Comparison of ENCODE assay signal across 24 cellular contexts in genomic region chr13:21613791-21614190, GRCh38. TPM values are rescaled to one million over a fixed set of nuclear protein-coding genes. Genes with fewer than 3 reads are reported as not detected.
"Had no signal": no experiment of that assay in that cellular context is flagged by ENCODE, and none has a peak within 500 bp of the region (broad histone marks: within the 10 kb centered on the region; RNA-seq: fewer than 3 reads in every experiment).

No MANE protein-coding gene starts in this region.

- H3K27me3 ChIP-seq: cardiac muscle cell, vagina had no signal

- H3K4me1 ChIP-seq: heart right ventricle, vagina had no signal

- H3K4me2 ChIP-seq: smooth muscle cell had no signal

- H3K27ac Mint-ChIP-seq: activated B cell treated with CpG ODN at 0.5 μM for 24 hours; activated CD4-positive, alpha-beta memory T cell treated with anti-CD3 and anti-CD28 coated beads for 36 hours; activated CD4-positive, alpha-beta T cell treated with anti-CD3 and anti-CD28 coated beads for 36 hours; activated naive CD4-positive, alpha-beta T cell treated with anti-CD3 and anti-CD28 coated beads for 36 hours; activated naive CD8-positive, alpha-beta T cell treated with anti-CD3 and anti-CD28 coated beads, Interleukin-2, amount 10 ng/mL, durations not matched to agents 7 days and 5 days; activated T-cell treated with anti-CD3 and anti-CD28 coated beads, Interleukin-2, amount 50 U/mL, for 72 hours; dendritic cell treated with granulocyte-macrophage colony-stimulating factor and Interleukin-4, amounts not matched to agents 40 ng/mL and 50 ng/mL, for 4 days; naive B cell; stimulated activated naive B cell treated with anti-CD40 and anti-IgM and Interleukin-4, amounts not matched to agents 10 μg/mL and 1 μg/mL and 100 μg/mL, for 72 hours had no signal

- DNase-seq: activated B cell treated with CpG ODN at 0.5 μM for 24 hours; activated CD4-positive, alpha-beta memory T cell treated with anti-CD3 and anti-CD28 coated beads for 36 hours; activated CD4-positive, alpha-beta T cell treated with anti-CD3 and anti-CD28 coated beads for 36 hours; activated effector memory CD4-positive, alpha-beta T cell treated with Interleukin-2 at 50 U/mL for 16 hours; activated naive CD4-positive, alpha-beta T cell treated with anti-CD3 and anti-CD28 coated beads for 36 hours; activated naive CD8-positive, alpha-beta T cell treated with anti-CD3 and anti-CD28 coated beads, Interleukin-2, amount 10 ng/mL, durations not matched to agents 7 days and 5 days; activated T-cell treated with anti-CD3 and anti-CD28 coated beads, Interleukin-2, amount 50 U/mL, for 72 hours; amniotic stem cell; effector CD4-positive, alpha-beta T cell; heart right ventricle; islet precursor cell; left colon; mesenchymal stem cell; naive B cell; nucleus accumbens; stimulated activated CD4-positive, alpha-beta T cell treated with anti-CD3 and anti-CD28 coated beads, Interleukin-15, amount 100 ng/mL, for 24 hours; stimulated activated naive B cell treated with anti-CD40 and anti-IgM and Interleukin-4, amounts not matched to agents 10 μg/mL and 1 μg/mL and 100 μg/mL, for 72 hours; T-helper 9 cell; trophoblast cell had no signal

- H3K9me3 ChIP-seq: heart right ventricle, vagina had no signal

- H3K27ac ChIP-seq: cardiac muscle cell, heart right ventricle, vagina had no signal

- H3K9me3 Mint-ChIP-seq: activated B cell treated with CpG ODN at 0.5 μM for 24 hours; activated CD4-positive, alpha-beta memory T cell treated with anti-CD3 and anti-CD28 coated beads for 36 hours; activated naive CD4-positive, alpha-beta T cell treated with anti-CD3 and anti-CD28 coated beads for 36 hours; activated naive CD8-positive, alpha-beta T cell treated with anti-CD3 and anti-CD28 coated beads, Interleukin-2, amount 10 ng/mL, durations not matched to agents 7 days and 5 days; activated T-cell treated with anti-CD3 and anti-CD28 coated beads, Interleukin-2, amount 50 U/mL, for 72 hours; dendritic cell treated with granulocyte-macrophage colony-stimulating factor and Interleukin-4, amounts not matched to agents 40 ng/mL and 50 ng/mL, for 4 days; naive B cell; stimulated activated naive B cell treated with anti-CD40 and anti-IgM and Interleukin-4, amounts not matched to agents 10 μg/mL and 1 μg/mL and 100 μg/mL, for 72 hours had no signal

- H3K4me3 Mint-ChIP-seq: activated B cell treated with CpG ODN at 0.5 μM for 24 hours; activated CD4-positive, alpha-beta memory T cell treated with anti-CD3 and anti-CD28 coated beads for 36 hours; activated CD4-positive, alpha-beta T cell treated with anti-CD3 and anti-CD28 coated beads for 36 hours; activated naive CD4-positive, alpha-beta T cell treated with anti-CD3 and anti-CD28 coated beads for 36 hours; activated naive CD8-positive, alpha-beta T cell treated with anti-CD3 and anti-CD28 coated beads, Interleukin-2, amount 10 ng/mL, durations not matched to agents 7 days and 5 days; activated T-cell treated with anti-CD3 and anti-CD28 coated beads, Interleukin-2, amount 50 U/mL, for 72 hours; dendritic cell treated with granulocyte-macrophage colony-stimulating factor and Interleukin-4, amounts not matched to agents 40 ng/mL and 50 ng/mL, for 4 days; naive B cell; stimulated activated naive B cell treated with anti-CD40 and anti-IgM and Interleukin-4, amounts not matched to agents 10 μg/mL and 1 μg/mL and 100 μg/mL, for 72 hours had no signal

- H3K4me3 ChIP-seq: cardiac muscle cell, heart right ventricle, smooth muscle cell, vagina had no signal

- ATAC-seq: activated CD4-positive, alpha-beta T cell treated with anti-CD3 and anti-CD28 coated beads for 36 hours; activated T-cell treated with anti-CD3 and anti-CD28 coated beads, Interleukin-2, amount 50 U/mL, for 72 hours; heart right ventricle; left colon; sciatic nerve; stimulated activated naive B cell treated with anti-CD40 and anti-IgM and Interleukin-4, amounts not matched to agents 10 μg/mL and 1 μg/mL and 100 μg/mL, for 72 hours had no signal

- H3K36me3 ChIP-seq: cardiac muscle cell, heart right ventricle, vagina had no signal

- H3K4me1 Mint-ChIP-seq: activated B cell treated with CpG ODN at 0.5 μM for 24 hours; activated CD4-positive, alpha-beta T cell treated with anti-CD3 and anti-CD28 coated beads for 36 hours; activated naive CD8-positive, alpha-beta T cell treated with anti-CD3 and anti-CD28 coated beads, Interleukin-2, amount 10 ng/mL, durations not matched to agents 7 days and 5 days had no signal

- H3K36me3 Mint-ChIP-seq: activated CD4-positive, alpha-beta memory T cell treated with anti-CD3 and anti-CD28 coated beads for 36 hours; activated naive CD8-positive, alpha-beta T cell treated with anti-CD3 and anti-CD28 coated beads, Interleukin-2, amount 10 ng/mL, durations not matched to agents 7 days and 5 days; naive B cell had no signal

RNA-seq across cellular contexts. Expression of gene FGF9, which starts 57.1 kb away (rescaled TPM):
- total RNA-seq: activated naive CD4-positive, alpha-beta T cell treated with anti-CD3 and anti-CD28 coated beads for 36 hours; smooth muscle cell had no signal
